ENCODE assay signal across 26 cellular contexts in genomic region chr15:41128174-41128902, GRCh38.
"Had no signal": no experiment of that assay in that cellular context is flagged by ENCODE, and none has a peak within 500 bp of the region (broad histone marks: within the 10 kb centered on the region; RNA-seq: fewer than 3 reads in every experiment).

No MANE protein-coding gene starts in this region.

- H3K27ac ChIP-seq: colonic mucosa, esophagus muscularis mucosa, foreskin keratinocyte, gastroesophageal sphincter, heart left ventricle, hepatocyte, lower lobe of right lung, neural progenitor cell, psoas muscle, testis, tibial artery had no signal

- H3K27me3 ChIP-seq: colonic mucosa, foreskin keratinocyte, hepatocyte, neural progenitor cell, testis had no signal

- ATAC-seq: foreskin keratinocyte; gastroesophageal sphincter; heart left ventricle; left colon; left ventricle myocardium superior; lower lobe of right lung; natural killer cell treated with Interleukin-12 subunit alpha and Interleukin-12 subunit beta and Interleukin-15 and Interleukin-18, amount 100 ng/mL, for 72 hours; psoas muscle; sciatic nerve had no signal

- H3K36me3 ChIP-seq: colonic mucosa, esophagus muscularis mucosa, gastroesophageal sphincter, heart left ventricle, lower lobe of right lung, neural progenitor cell, tibial artery had no signal

- H3K9ac ChIP-seq: neural progenitor cell had no signal

- H3K4me1 ChIP-seq: colonic mucosa, esophagus muscularis mucosa, foreskin keratinocyte, gastroesophageal sphincter, heart left ventricle, lower lobe of right lung, psoas muscle, testis, tibial artery had no signal

- H3K4me3 ChIP-seq: colonic mucosa, esophagus muscularis mucosa, gastroesophageal sphincter, heart left ventricle, hepatocyte, lower lobe of right lung, neural progenitor cell, psoas muscle, smooth muscle cell, testis, tibial artery had no signal

- H3K9me3 ChIP-seq: colonic mucosa, lower lobe of right lung, psoas muscle, testis had no signal

- DNase-seq: colonic mucosa; dermis blood vessel endothelial cell; effector memory CD4-positive, alpha-beta T cell; foreskin keratinocyte; heart left ventricle; left colon; left ventricle myocardium superior; lower lobe of right lung; psoas muscle; retina; stimulated activated CD4-positive, alpha-beta T cell treated with anti-CD3 and anti-CD28 coated beads, Interleukin-12 subunit alpha, Interleukin-12 subunit beta, amount 100 ng/mL, for 4 hours; stimulated activated CD4-positive, alpha-beta T cell treated with anti-CD3 and anti-CD28 coated beads, Interleukin-1b, Interleukin-23, amount 100 ng/mL, for 48 hours; stimulated activated CD4-positive, alpha-beta T cell treated with anti-CD3 and anti-CD28 coated beads, Interleukin-4, amount 100 ng/mL, for 1 hour; stimulated activated CD8-positive, alpha-beta memory T cell treated with anti-CD3 and anti-CD28 coated beads, Interleukin-4, amount 100 ng/mL, for 48 hours; stimulated activated naive CD4-positive, alpha-beta T cell treated with Interleukin-2 at 50 U/mL for 16 hours; substantia nigra; testis; tibial artery had no signal

- FAIRE-seq: endothelial cell of umbilical vein had no signal
